Comparison of ENCODE assay signal across 15 cellular contexts in the genomic region with DNA sequence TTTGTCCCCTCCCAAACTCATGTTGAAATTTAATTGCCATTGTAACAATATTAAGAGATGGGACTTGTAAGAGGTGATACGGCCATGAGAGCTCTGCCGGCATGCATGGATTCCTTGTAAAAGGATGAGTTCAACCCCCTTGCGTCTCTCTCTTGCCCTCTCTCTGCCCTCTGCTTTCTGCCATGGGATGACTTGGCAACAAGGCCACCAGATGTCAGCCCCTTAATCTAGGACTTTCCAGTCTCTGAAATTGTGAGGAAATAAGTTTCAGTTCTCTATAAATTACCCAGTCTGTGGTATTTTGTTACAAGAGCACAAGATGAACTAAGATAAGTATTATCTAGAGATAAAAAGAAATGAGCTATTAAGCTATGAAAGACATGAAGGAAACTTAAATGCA.
DNase-seq lines count a peak whose midpoint lies in the region; ATAC-seq, FAIRE-seq and TF ChIP-seq lines count a peak whose summit lies in the region.
"Had no signal": no experiment of that assay in that cellular context is flagged by ENCODE, and none has a peak within 500 bp of the region (broad histone marks: within the 10 kb centered on the region; RNA-seq: fewer than 3 reads in every experiment).

No MANE protein-coding gene starts in this region.

- H3K9me3 ChIP-seq in OCI-LY7 (ENCODE audit: low read length), result no peaks in the 10 kb centered on the region
- H3K9me3 ChIP-seq: adrenal gland, thoracic aorta had no signal

- H3K4me2 ChIP-seq in OCI-LY7 (ENCODE audit: low read length), result no peak overlapping the region

- H3K4me3 Mint-ChIP-seq in activated naive CD8-positive, alpha-beta T cell treated with anti-CD3 and anti-CD28 coated beads, Interleukin-2, amount 50 U/mL, for 24 hours, result no peak overlapping the region
- H3K4me3 Mint-ChIP-seq: CD8-positive, alpha-beta memory T cell; endodermal cell had no signal

- DNase-seq in GM12892 (ENCODE audit: insufficient read length) (no peak), T-helper 1 cell (no peak), OCI-M1 (lab: John Stamatoyannopoulos, UW) (no peak), OCI-LY7 (ENCODE audit: low spot score) (no peak)
- DNase-seq in activated naive CD8-positive, alpha-beta T cell treated with anti-CD3 and anti-CD28 coated beads, Interleukin-2, amount 50 U/mL, for 24 hours, result no peak
- no peak for DNase-seq in activated naive CD4-positive, alpha-beta T cell treated with Interleukin-2 at 50 U/mL for 16 hours
- DNase-seq: CD8-positive, alpha-beta memory T cell; endodermal cell; hypothalamus; NCI-H1436 had no signal

- H3K4me3 ChIP-seq in OCI-LY7 (ENCODE audit: low read depth, low read length, poor library complexity, severe bottlenecking), result no peak overlapping the region
- H3K4me3 ChIP-seq: adrenal gland, thoracic aorta had no signal

- H3K4me1 ChIP-seq in OCI-LY7 (ENCODE audit: insufficient read depth, low read length, poor library complexity, severe bottlenecking), result no peaks in the 10 kb centered on the region
- H3K4me1 ChIP-seq: adrenal gland had no signal

- no peak for TF ChIP-seq CTCF in OCI-LY7 (conservative IDR thresholded peaks at IDR 0.05; ENCODE audit: low read length)

- ATAC-seq in GM21381 (IDR thresholded peaks at IDR 0.05; ENCODE audit: unreplicated experiment) (peak; percentile 49), HG03378 (IDR thresholded peaks at IDR 0.05; ENCODE audit: unreplicated experiment) (peak; percentile 66)
- peak; percentile 71 for ATAC-seq in activated naive CD8-positive, alpha-beta T cell treated with anti-CD3 and anti-CD28 coated beads, Interleukin-2, amount 50 U/mL, for 24 hours

- POLR2A ChIA-PET in OCI-LY7 (lab: Charles Lee), result interaction anchor here (0.6 kb wide), 1 partner anchor 848 kb away, joined by 3 read pairs; no protein-coding TSS in a partner anchor

- H3K36me3 Mint-ChIP-seq in activated naive CD8-positive, alpha-beta T cell treated with anti-CD3 and anti-CD28 coated beads, Interleukin-2, amount 50 U/mL, for 24 hours (ENCODE audit: low read depth), result no peaks in the 10 kb centered on the region
- H3K36me3 Mint-ChIP-seq: CD8-positive, alpha-beta memory T cell had no signal

- peak overlapping the region; percentile 72 for H3K27ac Mint-ChIP-seq in activated naive CD8-positive, alpha-beta T cell treated with anti-CD3 and anti-CD28 coated beads, Interleukin-2, amount 50 U/mL, for 24 hours
- H3K27ac Mint-ChIP-seq: CD8-positive, alpha-beta memory T cell; endodermal cell had no signal

- no peaks in the 10 kb centered on the region for H3K9me3 Mint-ChIP-seq in activated naive CD8-positive, alpha-beta T cell treated with anti-CD3 and anti-CD28 coated beads, Interleukin-2, amount 50 U/mL, for 24 hours
- H3K9me3 Mint-ChIP-seq: CD8-positive, alpha-beta memory T cell; endodermal cell had no signal

- no peaks in the 10 kb centered on the region for H3K79me2 ChIP-seq in OCI-LY7 (ENCODE audit: insufficient read depth, low read depth, low read length)

- no peaks in the 10 kb centered on the region for H3K36me3 ChIP-seq in OCI-LY7 (ENCODE audit: insufficient read depth, low read length)
- H3K36me3 ChIP-seq: adrenal gland, thoracic aorta had no signal

- intact Hi-C loops in OCI-LY7 (cut with micrococcal nuclease; ENCODE audit: unreplicated experiment), result no loop called here

- H3K9me2 ChIP-seq in OCI-LY7 (ENCODE audit: insufficient read depth, low read length), result no peaks in the 10 kb centered on the region

- H3K27ac ChIP-seq in OCI-LY7 (ENCODE audit: low read depth, low read length, poor library complexity, severe bottlenecking), result no peak overlapping the region
- H3K27ac ChIP-seq: adrenal gland, thoracic aorta had no signal

- FAIRE-seq in GM12892 (lab: Jason Lieb, UNC), result peak; percentile 27
- FAIRE-seq: RCC 7860 had no signal

- CTCF ChIA-PET in OCI-LY7 (lab: Charles Lee; ENCODE audit: unreplicated experiment), result no interaction called here

- H3K4me1 Mint-ChIP-seq in activated naive CD8-positive, alpha-beta T cell treated with anti-CD3 and anti-CD28 coated beads, Interleukin-2, amount 50 U/mL, for 24 hours, result peaks cover 41% of the 10 kb centered on the region
- H3K4me1 Mint-ChIP-seq: endodermal cell had no signal

- no TSS peak for BruUV-seq in OCI-LY7 (replicated peaks; lab: Mats Ljungman, UMichigan)

- no peaks in the 10 kb centered on the region for H4K20me1 ChIP-seq in OCI-LY7 (ENCODE audit: insufficient read depth, low read length)

- no peaks in the 10 kb centered on the region for H3K27me3 Mint-ChIP-seq in activated naive CD8-positive, alpha-beta T cell treated with anti-CD3 and anti-CD28 coated beads, Interleukin-2, amount 50 U/mL, for 24 hours
- H3K27me3 Mint-ChIP-seq: CD8-positive, alpha-beta memory T cell had no signal

- TF ChIP-seq POLR2A in GM12892 (IDR thresholded peaks at IDR 0.05; ENCODE audit: low read depth, low read length), result no peak

- H2AFZ ChIP-seq in OCI-LY7 (ENCODE audit: low read length), result no peak overlapping the region
